8 cellular contexts compared by ENCODE assay signal in the genomic region with DNA sequence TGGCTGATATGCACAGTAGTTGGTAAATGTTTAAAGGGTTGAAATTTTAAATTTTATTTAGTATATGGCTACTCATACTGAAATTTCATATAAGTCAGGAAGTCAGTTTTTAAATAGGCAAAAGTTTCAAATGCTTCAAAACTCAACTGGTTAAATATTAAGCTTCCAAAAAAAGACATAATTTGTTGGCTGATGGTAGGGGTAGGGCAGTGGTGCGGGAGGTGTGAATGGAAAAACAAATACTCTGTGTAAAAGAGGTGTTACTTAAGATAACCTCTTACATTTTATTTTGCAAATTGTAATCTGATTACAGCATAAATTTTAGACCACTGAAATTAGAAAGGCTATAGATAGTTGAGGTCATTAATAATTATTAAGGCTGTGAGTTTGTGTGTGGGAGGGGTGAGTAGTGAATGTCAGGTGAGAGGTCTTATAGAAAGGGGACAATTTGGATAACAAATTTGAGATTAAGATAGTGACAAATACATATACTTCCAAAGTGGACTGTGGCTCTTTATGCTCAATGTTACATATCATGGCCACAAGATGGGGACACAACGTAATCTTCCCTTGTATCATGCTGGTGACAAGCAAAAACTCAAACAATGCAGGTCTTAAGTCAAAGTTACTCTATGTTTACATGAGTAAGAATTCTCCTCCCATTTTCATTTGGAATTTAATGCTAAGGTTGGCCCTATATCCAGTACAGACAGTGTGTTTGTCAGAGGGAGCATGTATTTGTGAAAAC. TPM values are rescaled to one million over a fixed set of nuclear protein-coding genes. Genes with fewer than 3 reads are reported as not detected.
DNase-seq lines count a peak whose midpoint lies in the region; ATAC-seq and TF ChIP-seq lines count a peak whose summit lies in the region.

No MANE protein-coding gene starts in this region.

- H3K4me3 ChIP-seq in epithelial cell of proximal tubule (ENCODE audit: low read depth, low read length) = no peak overlapping the region

- intact Hi-C loops in CD14-positive monocyte (cut with micrococcal nuclease) = no loop called here

- peaks cover 2% of the 10 kb centered on the region for H3K4me1 Mint-ChIP-seq in CD14-positive monocyte

- no peaks in the 10 kb centered on the region for H3K36me3 Mint-ChIP-seq in CD14-positive monocyte

- no peak for ATAC-seq in HG03025 (IDR thresholded peaks at IDR 0.05; ENCODE audit: low FRiP score, unreplicated experiment)

- no peak overlapping the region for H3K27ac Mint-ChIP-seq in CD14-positive monocyte

- no peak overlapping the region for H3K4me3 Mint-ChIP-seq in CD14-positive monocyte

- peaks cover 0 to 7% (median 3%) of the 10 kb centered on the region in 7 donors for H3K9me3 Mint-ChIP-seq in CD14-positive monocyte

- DNase-seq in AG08395 (ENCODE audit: low spot score) (peak; percentile 36), H4 (ENCODE audit: low spot score) (peak; percentile 68), NCI-H526 (lab: John Stamatoyannopoulos, UW) (peak; percentile 40 to 84), epithelial cell of proximal tubule (ENCODE audit: low read depth) (no peak), superior temporal gyrus (ENCODE audit: extremely low spot score) (peak; percentile 64), GM19240 (ENCODE audit: insufficient read length, low spot score) (no peak), CD14-positive monocyte (ENCODE audit: low spot score) (no peak)

- TF ChIP-seq CTCF in epithelial cell of proximal tubule (conservative IDR thresholded peaks at IDR 0.05; ENCODE audit: low read depth, low read length) (peak; percentile 51), CD14-positive monocyte (IDR thresholded peaks at IDR 0.05) (no peak)

- H3K27me3 Mint-ChIP-seq in CD14-positive monocyte (ENCODE audit: low read depth in 3 of 3) = peaks cover 2 to 17% (median 8%) of the 10 kb centered on the region in 3 donors

RNA-seq across cellular contexts. Expression of gene OXGR1, which starts 36.6 kb away (rescaled TPM):
- total RNA-seq in H4 (2014; rRNA removed; shearing (Covaris generic)) = 3.3 and 4.0 TPM in 2 replicates
- 0.36 TPM in 1 of 2 replicates, not detected in the other for total RNA-seq in epithelial cell of proximal tubule
- under 1 TPM in 1 of 2 donors, not detected in 1; 0.22 TPM for polyA plus RNA-seq in CD14-positive monocyte

Comparison
In these comparisons a context has a peak if more than half of its experiments do, and no peak if none do; other contexts are left out.
1. DNase-seq: peak in AG08395 (single experiment), H4 (single experiment), NCI-H526 (2 of 2) and superior temporal gyrus (single experiment); none in epithelial cell of proximal tubule (single experiment), GM19240 (single experiment) and CD14-positive monocyte (single experiment).